29 cellular contexts compared by ENCODE assay signal in the genomic region with DNA sequence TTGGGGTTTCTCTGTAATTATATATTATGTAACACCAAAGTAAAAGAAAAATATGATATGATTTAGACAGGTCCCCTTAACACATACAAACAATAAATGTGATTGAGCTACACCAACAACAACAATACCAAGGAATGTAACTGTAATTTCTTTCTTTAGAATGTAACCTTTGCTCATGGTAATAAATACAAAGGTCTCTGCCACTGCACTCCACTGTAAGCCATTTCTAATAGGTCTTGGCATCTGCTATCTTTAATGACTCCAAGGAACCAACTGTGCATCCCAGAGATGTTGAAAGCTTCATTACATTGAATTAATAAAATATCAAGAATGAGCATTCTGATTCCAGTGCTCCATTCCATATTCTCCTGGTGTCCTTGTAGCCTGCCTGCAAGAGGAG.
"Had no signal": no experiment of that assay in that cellular context is flagged by ENCODE, and none has a peak within 500 bp of the region (broad histone marks: within the 10 kb centered on the region; RNA-seq: fewer than 3 reads in every experiment).

No MANE protein-coding gene starts in this region.

- H3K27me3 ChIP-seq: Peyer's patch had no signal

- H3K36me3 ChIP-seq: Peyer's patch had no signal

- H3K9me3 ChIP-seq: Peyer's patch had no signal

- H3K4me3 ChIP-seq: Peyer's patch had no signal

- H3K27ac ChIP-seq: Peyer's patch, VCaP had no signal

- ATAC-seq: activated naive CD8-positive, alpha-beta T cell treated with anti-CD3 and anti-CD28 coated beads, Interleukin-2, amount 50 U/mL, for 24 hours; activated T-cell treated with anti-CD3 and anti-CD28 coated beads, Interleukin-2, amount 50 U/mL, for 4 hours; PC-3; SK-N-SH treated with all-trans-retinoic acid at 6 μM for 48 hours had no signal

- DNase-seq: activated B cell treated with CpG ODN at 0.5 μM for 24 hours; activated CD4-positive, alpha-beta memory T cell treated with anti-CD3 and anti-CD28 coated beads for 36 hours; activated CD4-positive, alpha-beta T cell treated with anti-CD3 and anti-CD28 coated beads for 4 hours; activated CD4-positive, alpha-beta T cell treated with anti-CD3 and anti-CD28 coated beads, Interleukin-2, amount 50 U/mL, for 1 hour; activated CD4-positive, CD25-positive, alpha-beta regulatory T cell treated with anti-CD3 and anti-CD28 coated beads, Interleukin-2, amount 50 U/mL, for 72 hours; activated CD8-positive, alpha-beta memory T cell treated with anti-CD3 and anti-CD28 coated beads, Interleukin-2, amount 50 U/mL, for 4 hours; activated naive CD4-positive, alpha-beta T cell treated with anti-CD3 and anti-CD28 coated beads, Interleukin-2, amount 10 ng/mL, durations not matched to agents 7 days and 5 days; activated naive CD8-positive, alpha-beta T cell treated with anti-CD3 and anti-CD28 coated beads, Interleukin-2, amount 50 U/mL, for 24 hours; activated T-cell treated with anti-CD3 and anti-CD28 coated beads for 4 hours; activated T-cell treated with anti-CD3 and anti-CD28 coated beads, Interleukin-2, amount 50 U/mL, for 4 hours; anterior cingulate cortex; caudate nucleus; NCI-H1105 treated with DMSO at 0.1 percent for 48 hours; NCI-H1436; NCI-H1694; NCI-H1930; NCI-H2081 treated with DMSO at 0.1 percent for 48 hours; NCI-H345; NCI-H524 treated with DMSO at 0.1 percent for 48 hours; NK-92 treated with Interleukin-12 subunit alpha and Interleukin-12 subunit beta, amount 100 ng/mL, for 24 hours; PC-3; Peyer's patch; RPMI8226; SHP77 treated with DMSO at 0.1 percent for 48 hours; T-helper 1 cell; T-helper 2 cell; T-helper 9 cell had no signal
